In genomic region chr1:100948721-100949400, GRCh38 we compare ENCODE assay signal across 1 cellular context.
TF ChIP-seq lines count a peak whose summit lies in the region.
"Not testable (repeated sequence)": the region's sequence is repeated elsewhere in the genome, so short reads cannot be mapped to it uniquely, and the experiment has no call there.

No MANE protein-coding gene starts in this region.

TF ChIP-seq in HepG2, 621 proteins besides CTCF, POLR2A, EP300 and RAD21:
- TF ChIP-seq NONO (IDR thresholded peaks at IDR 0.05), result not testable (repeated sequence)
- 0 out of 2 replicates have a peak, but pooled peaks have one; percentile 10 for TF ChIP-seq NONO (CRISPR knock-in tag; conservative IDR thresholded peaks at IDR 0.05)
- 0 out of 2 replicates have a peak, but pooled peaks have one; percentile 6 for TF ChIP-seq ZNF225 (CRISPR knock-in tag; IDR thresholded peaks at IDR 0.05)
TF ChIP-seq in HepG2: peak in this region for 2; not testable (repeated sequence) for 619.
